24 cellular contexts compared by ENCODE assay signal in genomic region chr4:95833652-95834276, GRCh38. TPM values are rescaled to one million over a fixed set of nuclear protein-coding genes. Genes with fewer than 3 reads are reported as not detected.
DNase-seq lines count a peak whose midpoint lies in the region; ATAC-seq and TF ChIP-seq lines count a peak whose summit lies in the region.
"Had no signal": no experiment of that assay in that cellular context is flagged by ENCODE, and none has a peak within 500 bp of the region (broad histone marks: within the 10 kb centered on the region; RNA-seq: fewer than 3 reads in every experiment).

No MANE protein-coding gene starts in this region.

- H3K4me1 ChIP-seq in mesendoderm (ENCODE audit: control insufficient read depth, low read depth, low read length) (no peaks in the 10 kb centered on the region), smooth muscle cell (ENCODE audit: low read depth) (no peaks in the 10 kb centered on the region)
- H3K4me1 ChIP-seq: A549 had no signal

- no peak overlapping the region for H4K8ac ChIP-seq in mesendoderm (ENCODE audit: low read depth, low read length)

- no peak overlapping the region for H3K4ac ChIP-seq in mesendoderm (ENCODE audit: low read depth, low read length)

- no peak overlapping the region for H2BK5ac ChIP-seq in mesendoderm (ENCODE audit: low read length)

- peak overlapping the region; percentile 53 for H3K4me3 ChIP-seq in SK-N-MC
- no peak overlapping the region for H3K4me3 ChIP-seq in mesendoderm (ENCODE audit: low read length)
- H3K4me3 ChIP-seq in smooth muscle cell, result no peak overlapping the region
- H3K4me3 ChIP-seq: A549 had no signal

- no peaks in the 10 kb centered on the region for H3K79me1 ChIP-seq in mesendoderm (ENCODE audit: low read length)

- DNase-seq in Ammon's horn (ENCODE audit: low spot score) (peak; percentile 31), SK-N-MC (ENCODE audit: low read depth, low spot score) (peak; percentile 58), mesendoderm (peak; percentile 6), smooth muscle cell (lab: John Stamatoyannopoulos, UW; ENCODE audit: unreplicated experiment) (no peak), left colon (no peak), C1 segment of cervical spinal cord (lab: John Stamatoyannopoulos, UW) (no peak)
- DNase-seq: Calu3; CD4-positive, alpha-beta memory T cell; EL; GF-D8; IMR-90; NCI-H1092 treated with DMSO at 0.1 percent for 48 hours; NCI-H1436 treated with DMSO at 0.1 percent for 48 hours; NCI-H1930; NCI-H2227 treated with DMSO at 0.1 percent for 48 hours; NCI-H510A; OCI-M1; Right ventricle myocardium superior; T-cell had no signal

- WGBS in mesendoderm (ENCODE audit: extremely low coverage, insufficient coverage, low lambda C conversion rate), result 100% methylated on average over 1 of the region's 3 CpGs
- 33% methylated on average over 3 of the region's 3 CpGs for WGBS in smooth muscle cell (ENCODE audit: low lambda C conversion rate)

- H2AK5ac ChIP-seq in mesendoderm (ENCODE audit: low read length), result no peak overlapping the region

- no peak overlapping the region for H2BK120ac ChIP-seq in mesendoderm (ENCODE audit: low read depth, low read length)

- H3K36me3 ChIP-seq in SK-N-MC (ENCODE audit: insufficient read depth, low read length) (no peaks in the 10 kb centered on the region), mesendoderm (ENCODE audit: control insufficient read depth, insufficient read depth, low read length) (no peaks in the 10 kb centered on the region), smooth muscle cell (ENCODE audit: low read depth) (no peaks in the 10 kb centered on the region)

- H3K9ac ChIP-seq in SK-N-MC (ENCODE audit: insufficient read length), result no peak overlapping the region
- H3K9ac ChIP-seq in mesendoderm (ENCODE audit: low read length), result no peak overlapping the region
- H3K9ac ChIP-seq in smooth muscle cell (ENCODE audit: low read depth), result no peak overlapping the region
- H3K9ac ChIP-seq: KMS-11 had no signal

- H3K18ac ChIP-seq in mesendoderm (ENCODE audit: low read length), result no peak overlapping the region

- H3K23ac ChIP-seq in mesendoderm (ENCODE audit: low read length), result no peak overlapping the region

- ATAC-seq in GM18502 (IDR thresholded peaks at IDR 0.05; ENCODE audit: poor library complexity, unreplicated experiment), result no peak
- no peak for ATAC-seq in left colon
- ATAC-seq: A549, T-cell had no signal

- H4K20me1 ChIP-seq in smooth muscle cell (ENCODE audit: low read depth), result no peaks in the 10 kb centered on the region

- no peak overlapping the region for H2BK15ac ChIP-seq in mesendoderm (replicated peaks; ENCODE audit: low read depth)

- intact Hi-C loops in left colon (cut with DNase I, micrococcal nuclease), result no loop called here

- H3K4me2 ChIP-seq in mesendoderm (ENCODE audit: low read length) (no peak overlapping the region), smooth muscle cell (peak overlapping the region; percentile 58)
- H3K4me2 ChIP-seq: A549, KMS-11 had no signal

- H3K27ac ChIP-seq in SK-N-MC, result peak overlapping the region; percentile 60; the same call in 1 of the 2 replicates
- no peak overlapping the region for H3K27ac ChIP-seq in mesendoderm (ENCODE audit: low read depth, low read length)
- H3K27ac ChIP-seq in smooth muscle cell (ENCODE audit: low read depth), result no peak overlapping the region
- H3K27ac ChIP-seq: A549, KMS-11 had no signal

- H3K27me3 ChIP-seq in mesendoderm (ENCODE audit: insufficient read depth, low read length, poor library complexity) (no peaks in the 10 kb centered on the region), smooth muscle cell (ENCODE audit: low read depth) (no peaks in the 10 kb centered on the region)

- no peak overlapping the region for H2AFZ ChIP-seq in smooth muscle cell (ENCODE audit: low read depth)

- H3K9me3 ChIP-seq in SK-N-MC (ENCODE audit: low read depth, low read length) (no peaks in the 10 kb centered on the region), smooth muscle cell (replicated peaks; ENCODE audit: low read depth) (no peaks in the 10 kb centered on the region)
- H3K9me3 ChIP-seq: A549 had no signal

- no peak overlapping the region for H4K5ac ChIP-seq in mesendoderm (ENCODE audit: low read length)

- no peak overlapping the region for H3K56ac ChIP-seq in mesendoderm (ENCODE audit: low read length)

- no peak for TF ChIP-seq CTCF in smooth muscle cell (IDR thresholded peaks at IDR 0.05; ENCODE audit: borderline replicate concordance, insufficient read depth, poor library complexity, severe bottlenecking)

- no peaks in the 10 kb centered on the region for H3K79me2 ChIP-seq in mesendoderm (ENCODE audit: control insufficient read depth, insufficient read depth, low read length)
- H3K79me2 ChIP-seq in smooth muscle cell (ENCODE audit: low read depth), result no peaks in the 10 kb centered on the region

- H3F3A ChIP-seq in smooth muscle cell (ENCODE audit: low read depth), result no peaks in the 10 kb centered on the region

RNA-seq across cellular contexts. Expression of gene PDHA2, which starts 6.1 kb away (rescaled TPM):
- not detected for polyA plus RNA-seq in mesendoderm (2013, experiment 1 of 2)
- polyA plus RNA-seq in mesendoderm (2013, experiment 2 of 2), result not detected
- not detected in 2 replicates for total RNA-seq in smooth muscle cell
- not detected in 2 replicates for polyA plus RNA-seq in smooth muscle cell
- total RNA-seq in left colon, result not detected
- total RNA-seq: Calu3; CD4-positive, alpha-beta memory T cell; H1; IMR-90; Right ventricle myocardium superior; T-cell had no signal
- polyA plus RNA-seq: A549; BJ; CD4-positive, alpha-beta memory T cell; H1; IMR-90 had no signal

Comparison
In these comparisons a context has a peak if more than half of its experiments do, and no peak if none do; other contexts are left out.
1. DNase-seq: peak in Ammon's horn (single experiment), SK-N-MC (single experiment) and mesendoderm (single experiment); none in smooth muscle cell (single experiment), left colon (0 of 2) and C1 segment of cervical spinal cord (0 of 14).